Comparison of ENCODE assay signal across 16 cellular contexts in genomic region chr5:107873877-107874276, GRCh38.
A peak's percentile ranks its signal among the peaks of the same experiment; 100 is the strongest.
DNase-seq lines count a peak whose midpoint lies in the region; ATAC-seq and TF ChIP-seq lines count a peak whose summit lies in the region.
"Had no signal": no experiment of that assay in that cellular context is flagged by ENCODE, and none has a peak within 500 bp of the region (broad histone marks: within the 10 kb centered on the region; RNA-seq: fewer than 3 reads in every experiment).

No MANE protein-coding gene starts in this region.

- H2BK5ac ChIP-seq in IMR-90 (ENCODE audit: low read depth, low read length, poor library complexity, severe bottlenecking): no peak overlapping the region

- no peaks in the 10 kb centered on the region for H3K9me3 Mint-ChIP-seq in naive thymus-derived CD8-positive, alpha-beta T cell
- H3K9me3 Mint-ChIP-seq: H9 had no signal

- ATAC-seq in IMR-90 (ENCODE audit: low read depth): no peak
- peak; percentile 5 for ATAC-seq in PC-3
- peak; percentile 94 to 98 (median 96) for ATAC-seq in right lobe of liver
- ATAC-seq in naive thymus-derived CD8-positive, alpha-beta T cell: no peak
- no peak for ATAC-seq in HG03135 (IDR thresholded peaks at IDR 0.05; ENCODE audit: unreplicated experiment)
- ATAC-seq: K562 had no signal

- H3K9me2 ChIP-seq in PC-3 (replicated peaks; ENCODE audit: low read length): no peaks in the 10 kb centered on the region

- no peak overlapping the region for H3K56ac ChIP-seq in IMR-90 (ENCODE audit: extremely low read depth, insufficient read depth, low read length)

- H3K79me2 ChIP-seq in PC-3 (ENCODE audit: low read length): no peaks in the 10 kb centered on the region

- no peak overlapping the region for H3K18ac ChIP-seq in IMR-90 (ENCODE audit: low read depth, low read length)

- no peak overlapping the region for H3K27ac Mint-ChIP-seq in naive thymus-derived CD8-positive, alpha-beta T cell

- no peaks in the 10 kb centered on the region for H3K36me3 ChIP-seq in IMR-90 (ENCODE audit: control insufficient read depth, insufficient read depth, low read length)
- H3K36me3 ChIP-seq in PC-3 (ENCODE audit: low read depth, low read length): no peaks in the 10 kb centered on the region
- no peaks in the 10 kb centered on the region for H3K36me3 ChIP-seq in right lobe of liver

- TF ChIP-seq CTCF in IMR-90 (conservative IDR thresholded peaks at IDR 0.05; ENCODE audit: low read depth, low read length) (no peak), PC-3 (conservative IDR thresholded peaks at IDR 0.05; ENCODE audit: low read depth, low read length) (no peak), right lobe of liver (IDR thresholded peaks at IDR 0.05) (peak in 1 of 4 donors; percentile 11)

- H4K5ac ChIP-seq in IMR-90 (ENCODE audit: low read depth, low read length): no peak overlapping the region

- 0 out of 4 replicates have a peak, but pooled peaks cover 0 to 2% of the 10 kb centered on the region in 2 experiments for H3K79me1 ChIP-seq in IMR-90 (ENCODE audit: low read depth in 1 of 2, low read length in 2 of 2)

- dilution Hi-C loops in IMR-90 (cut with HindIII; ENCODE audit: low sequenced_read_pairs, unreplicated experiment): no loop called here

- H2AK9ac ChIP-seq in IMR-90 (replicated peaks; ENCODE audit: low read depth, low read length, poor library complexity): no peak overlapping the region

- H3K27ac ChIP-seq in IMR-90 (ENCODE audit: insufficient read depth, low read length): no peak overlapping the region
- no peak overlapping the region for H3K27ac ChIP-seq in PC-3 (ENCODE audit: low read length)
- peak overlapping the region in 1 of 3 donors; percentile 41 for H3K27ac ChIP-seq in right lobe of liver

- in situ Hi-C loops in IMR-90 (cut with MboI; ENCODE audit: low sequenced_read_pairs): no loop called here

- no peak for TF ChIP-seq RAD21 in IMR-90 (IDR thresholded peaks at IDR 0.05; ENCODE audit: low read length)

- no peak overlapping the region for H3K14ac ChIP-seq in IMR-90 (replicated peaks; ENCODE audit: low read depth, low read length)

- BruUV-seq in IMR-90 (replicated peaks; lab: Mats Ljungman, UMichigan): no TSS peak
- no TSS peak for BruUV-seq in PC-3 (replicated peaks; lab: Mats Ljungman, UMichigan)

- H2BK15ac ChIP-seq in IMR-90 (ENCODE audit: low read depth, low read length): no peak overlapping the region

- H3K4me3 Mint-ChIP-seq in naive thymus-derived CD8-positive, alpha-beta T cell: no peak overlapping the region
- H3K4me3 Mint-ChIP-seq: H9 had no signal

- H2BK120ac ChIP-seq in IMR-90 (ENCODE audit: low read depth, low read length): no peak overlapping the region

- DNase-seq in IMR-90 (no peak), NCI-H1092 treated with DMSO at 0.1 percent for 48 hours (lab: John Stamatoyannopoulos, UW) (peak; percentile 58), PC-3 (peak; percentile 27), right lobe of liver (no peak), NCI-H146 treated with DMSO at 0.1 percent for 48 hours (lab: John Stamatoyannopoulos, UW; ENCODE audit: unreplicated experiment) (no peak)
- no peak for DNase-seq in naive thymus-derived CD8-positive, alpha-beta T cell
- DNase-seq: AML-193, DND-41, H9, NCI-H187 treated with DMSO at 0.1 percent for 48 hours, NCI-H510A treated with DMSO at 0.1 percent for 48 hours, Right ventricle myocardium superior, SW 1271, T-helper 2 cell had no signal

- POLR2A ChIA-PET in IMR-90 (lab: Charles Lee; ENCODE audit: unreplicated experiment): no interaction called here
- POLR2A ChIA-PET in PC-3 (lab: Charles Lee; ENCODE audit: unreplicated experiment): no interaction called here
- POLR2A ChIA-PET in naive thymus-derived CD8-positive, alpha-beta T cell (lab: Charles Lee): no interaction called here

- CTCF ChIA-PET in IMR-90 (lab: Yijun Ruan, JAX) (interaction anchor here (0.6 to 0.9 kb wide), 4 partner anchors 11 to 1605 kb away, joined by 3 to 8 read pairs (median 4); no protein-coding TSS in a partner anchor), PC-3 (lab: Charles Lee) (no interaction called here)

- TF ChIP-seq POLR2A in IMR-90 (IDR thresholded peaks at IDR 0.05; ENCODE audit: low read depth, low read length): no peak
- TF ChIP-seq POLR2A in right lobe of liver (IDR thresholded peaks at IDR 0.05): no peak

- H3K4ac ChIP-seq in IMR-90 (ENCODE audit: low read depth, low read length): no peak overlapping the region

- H2BK20ac ChIP-seq in IMR-90 (ENCODE audit: low read depth, low read length): peak overlapping the region; percentile 6; the same call in 1 of the 2 replicates

- peaks cover 0 to 6% (median 0%) of the 10 kb centered on the region in 4 donors for H3K4me1 Mint-ChIP-seq in naive thymus-derived CD8-positive, alpha-beta T cell

- WGBS in IMR-90 (ENCODE audit: extremely low coverage in 2 of 2, insufficient read length in 1 of 2), 2 experiments: no CpG with 5 or more reads among the region's 2 CpGs
- WGBS in right lobe of liver (ENCODE audit: insufficient coverage, low coverage, low lambda C conversion rate, missing lambda C conversion rate): 15% methylated on average over 2 of the region's 2 CpGs

- no peak overlapping the region for H2AK5ac ChIP-seq in IMR-90 (ENCODE audit: low read depth, low read length)

- H3K36me3 Mint-ChIP-seq in naive thymus-derived CD8-positive, alpha-beta T cell: peaks cover 6 to 20% (median 16%) of the 10 kb centered on the region in 3 donors

- H4K8ac ChIP-seq in IMR-90 (ENCODE audit: low read depth in 2 of 2, low read length in 2 of 2): no peak overlapping the region

- H3K4me2 ChIP-seq in IMR-90 (ENCODE audit: low read depth, low read length): no peak overlapping the region
- H3K4me2 ChIP-seq in PC-3 (ENCODE audit: low read length): no peak overlapping the region

- H3K4me1 ChIP-seq in IMR-90 (ENCODE audit: control insufficient read depth, insufficient read depth, low read length) (peaks cover 12% of the 10 kb centered on the region), PC-3 (ENCODE audit: insufficient read depth, low read length) (peaks cover 36% of the 10 kb centered on the region), right lobe of liver (peaks cover 0 to 5% (median under 1%) of the 10 kb centered on the region in 4 donors)

- H3K9ac ChIP-seq in IMR-90 (ENCODE audit: low read depth, low read length): no peak overlapping the region
- no peak overlapping the region for H3K9ac ChIP-seq in PC-3 (ENCODE audit: low read length)

- H4K91ac ChIP-seq in IMR-90 (ENCODE audit: insufficient read depth, low read depth, low read length): no peak overlapping the region

- H3K9me3 ChIP-seq in IMR-90 (ENCODE audit: control insufficient read depth, insufficient read depth, low read length): no peaks in the 10 kb centered on the region
- H3K9me3 ChIP-seq in PC-3 (ENCODE audit: low read length): no peaks in the 10 kb centered on the region
- no peaks in the 10 kb centered on the region for H3K9me3 ChIP-seq in right lobe of liver

- H4K20me1 ChIP-seq in IMR-90 (ENCODE audit: insufficient read depth, low read length): no peaks in the 10 kb centered on the region
- no peaks in the 10 kb centered on the region for H4K20me1 ChIP-seq in PC-3 (ENCODE audit: low read length)

- H2AFZ ChIP-seq in IMR-90 (replicated peaks; ENCODE audit: low read length, poor library complexity) (no peak overlapping the region), PC-3 (ENCODE audit: low read length) (no peak overlapping the region)

- H3K27me3 ChIP-seq in IMR-90 (ENCODE audit: control insufficient read depth, insufficient read depth, low read length) (no peaks in the 10 kb centered on the region), PC-3 (ENCODE audit: low read length) (no peaks in the 10 kb centered on the region), right lobe of liver (no peaks in the 10 kb centered on the region)

- H3K23ac ChIP-seq in IMR-90 (ENCODE audit: low read depth, low read length): no peak overlapping the region

- no peaks in the 10 kb centered on the region for H3F3A ChIP-seq in PC-3 (ENCODE audit: low read length, unreplicated experiment)

- H3K4me3 ChIP-seq in IMR-90 (ENCODE audit: insufficient read depth, low read depth, low read length) (no peak overlapping the region), PC-3 (ENCODE audit: low read length) (no peak overlapping the region), right lobe of liver (no peak overlapping the region)
- H3K4me3 ChIP-seq: K562 had no signal

- no peaks in the 10 kb centered on the region for H3K27me3 Mint-ChIP-seq in naive thymus-derived CD8-positive, alpha-beta T cell

- peaks cover 4% of the 10 kb centered on the region for H3K9me1 ChIP-seq in IMR-90 (ENCODE audit: insufficient read depth, low read length)

- intact Hi-C loops in IMR-90 (cut with micrococcal nuclease): no loop called here
- intact Hi-C loops in PC-3 (cut with micrococcal nuclease): no loop called here
- intact Hi-C loops in right lobe of liver (cut with DNase I): no loop called here

TF ChIP-seq in IMR-90, 13 proteins besides CTCF, POLR2A, EP300 and RAD21:
- no peak for TF ChIP-seq BHLHE40 (IDR thresholded peaks at IDR 0.05; ENCODE audit: low read depth, low read length)
- TF ChIP-seq FOS (IDR thresholded peaks at IDR 0.05; ENCODE audit: low read depth, low read length): no peak
- TF ChIP-seq MAZ (IDR thresholded peaks at IDR 0.05; ENCODE audit: borderline replicate concordance, low read depth, low read length): no peak
- TF ChIP-seq RCOR1 (IDR thresholded peaks at IDR 0.05; ENCODE audit: insufficient replicate concordance, low read length): no peak
- TF ChIP-seq MXI1 (IDR thresholded peaks at IDR 0.05; ENCODE audit: borderline replicate concordance, low read depth, low read length): no peak
- TF ChIP-seq CEBPB (IDR thresholded peaks at IDR 0.05; ENCODE audit: low read depth, low read length): no peak
- no peak for TF ChIP-seq ELK1 (IDR thresholded peaks at IDR 0.05; ENCODE audit: borderline replicate concordance, low read depth, low read length)

Comparison
In these comparisons a context has a peak if more than half of its experiments do, and no peak if none do; other contexts are left out.
1. ATAC-seq: peak in PC-3 (single experiment) and right lobe of liver (4 of 4); none in IMR-90 (single experiment), naive thymus-derived CD8-positive, alpha-beta T cell (0 of 2) and HG03135 (single experiment).
2. DNase-seq: peak in NCI-H1092 treated with DMSO at 0.1 percent for 48 hours (single experiment) and PC-3 (single experiment); none in IMR-90 (single experiment), right lobe of liver (0 of 3), naive thymus-derived CD8-positive, alpha-beta T cell (0 of 10) and NCI-H146 treated with DMSO at 0.1 percent for 48 hours (single experiment).